In the genomic region with DNA sequence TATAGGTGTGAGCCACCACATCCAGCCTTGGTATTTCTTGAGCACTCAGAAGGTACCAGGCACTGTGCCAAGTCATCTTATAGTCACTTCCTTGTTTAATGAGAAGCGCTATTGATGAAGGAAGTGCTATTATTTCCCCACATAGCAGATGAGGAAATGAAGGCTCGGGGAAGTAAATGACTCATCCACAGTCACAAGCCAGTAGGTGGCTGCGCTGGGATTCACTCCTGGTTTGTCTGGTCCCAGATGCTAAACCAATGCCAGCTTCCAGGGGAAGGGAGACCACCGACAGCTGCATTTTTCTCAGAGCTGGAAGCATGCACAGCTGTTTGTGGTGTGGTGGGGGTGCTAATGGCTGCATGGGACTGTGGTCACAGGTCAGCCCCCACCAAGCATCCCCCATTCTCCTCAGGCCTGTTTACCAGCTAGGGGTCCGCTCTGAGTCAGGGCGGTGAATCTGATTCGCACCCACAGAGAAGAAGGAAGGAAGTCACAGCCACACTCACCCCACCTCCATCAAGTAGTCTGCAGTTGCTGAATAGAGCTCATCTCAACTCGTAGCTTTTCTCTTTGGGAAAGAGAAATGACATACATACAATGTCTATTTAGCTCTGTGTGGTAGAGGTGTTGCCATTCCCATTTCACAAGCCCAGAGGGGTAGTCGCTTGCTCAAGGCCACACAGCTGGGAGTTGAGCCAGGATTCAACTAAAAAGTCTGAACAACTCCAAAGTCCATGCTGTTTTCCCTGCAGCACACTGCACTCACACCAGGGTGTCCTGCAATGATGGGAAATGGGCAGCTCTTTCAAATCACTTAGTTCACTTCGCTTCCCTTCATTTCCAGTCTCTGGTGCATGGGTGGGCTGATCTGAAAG, we compare ENCODE assay signal across 8 cellular contexts. TPM values are rescaled to one million over a fixed set of nuclear protein-coding genes. Genes with fewer than 3 reads are reported as not detected.
DNase-seq lines count a peak whose midpoint lies in the region; ATAC-seq and TF ChIP-seq lines count a peak whose summit lies in the region.

No MANE protein-coding gene starts in this region.

- H3K27ac ChIP-seq in SJCRH30, result peak overlapping the region; percentile 90
- peak overlapping the region; percentile 76 to 94 for H3K27ac ChIP-seq in left lung

- ATAC-seq in left lung, result peak; percentile 14

- H3K4me1 ChIP-seq in SJCRH30 (peaks cover 53% of the 10 kb centered on the region), left lung (peaks cover 27 to 73% of the 10 kb centered on the region in 2 donors)

- DNase-seq in HCEC 1CT (peak; percentile 88), SJCRH30 (peak; percentile 93), left lung (peak; percentile 58 to 70), posterior vena cava (ENCODE audit: low spot score) (no peak), NCI-H2171 (lab: John Stamatoyannopoulos, UW) (no peak), H7 (no peak)
- peak; percentile 32 for DNase-seq in activated naive CD4-positive, alpha-beta T cell treated with anti-CD3 and anti-CD28 coated beads, Interleukin-2, amount 50 U/mL, for 16 hours
- DNase-seq in stimulated activated CD8-positive, alpha-beta memory T cell treated with anti-CD3 and anti-CD28 coated beads, Interleukin-4, amount 100 ng/mL, for 24 hours (ENCODE audit: low read depth), result peak; percentile 66

- TF ChIP-seq CTCF in left lung (IDR thresholded peaks at IDR 0.05), result no peak

- H3K36me3 ChIP-seq in SJCRH30 (no peaks in the 10 kb centered on the region), left lung (no peaks in the 10 kb centered on the region), H7 (replicated peaks; ENCODE audit: control insufficient read depth, insufficient read depth, low read length) (no peaks in the 10 kb centered on the region)

- intact Hi-C loops in left lung (cut with DNase I) (loop anchor here in 1 of 2 donors (10.0 kb wide), 2 partner anchors 114 to 186 kb away; no protein-coding TSS in a partner anchor), posterior vena cava (cut with DNase I) (loop anchor here (10.0 kb wide), 2 partner anchors 96 to 254 kb away; partner anchors contain the start of genes AREL1 (in 1 of the 2) and FCF1 (in 1 of the 2))

- H3K4me3 ChIP-seq in SJCRH30 (no peak overlapping the region), left lung (no peak overlapping the region), H7 (ENCODE audit: insufficient read depth, low read depth, low read length) (no peak overlapping the region)

- H3K9me3 ChIP-seq in SJCRH30 (replicated peaks) (no peaks in the 10 kb centered on the region), left lung (no peaks in the 10 kb centered on the region)

- no peaks in the 10 kb centered on the region for H3K27me3 ChIP-seq in SJCRH30
- H3K27me3 ChIP-seq in left lung, result peaks cover 0 to 10% of the 10 kb centered on the region in 2 donors
- H3K27me3 ChIP-seq in H7 (ENCODE audit: control insufficient read depth, insufficient read depth, low read length), result no peaks in the 10 kb centered on the region

RNA-seq across cellular contexts. Expression of gene LTBP2, which starts 6.3 kb away (rescaled TPM):
- 0.61 and 0.84 TPM in 2 replicates for total RNA-seq in SJCRH30 (2014; rRNA removed; shearing (Covaris generic))
- 100 to 1,000 TPM in 1 of 2 donors, 10 to 100 TPM in 1; 69.2 to 154 TPM for total RNA-seq in left lung
- total RNA-seq in posterior vena cava, result 100 to 1,000 TPM; 141 to 168 TPM
- total RNA-seq in H7 (2014; rRNA removed; shearing (Covaris generic)), result 1.3 and 2.0 TPM in 2 replicates

Comparison
In these comparisons a context has a peak if more than half of its experiments do, and no peak if none do; other contexts are left out.
1. DNase-seq: peak in HCEC 1CT (single experiment), SJCRH30 (2 of 2), activated naive CD4-positive, alpha-beta T cell treated with anti-CD3 and anti-CD28 coated beads, Interleukin-2, amount 50 U/mL, for 16 hours (single experiment), left lung (2 of 2) and stimulated activated CD8-positive, alpha-beta memory T cell treated with anti-CD3 and anti-CD28 coated beads, Interleukin-4, amount 100 ng/mL, for 24 hours (single experiment); none in posterior vena cava (single experiment), NCI-H2171 (single experiment) and H7 (single experiment).
2. RNA of gene LTBP2, which starts 6.3 kb away (total RNA-seq): 141 to 168 TPM in posterior vena cava and 69.2 to 154 TPM in left lung; 1.3 to 2.0 TPM in H7 and 0.61 to 0.84 TPM in SJCRH30; every median in the first group is over 10 times any median in the second.